In genomic region chr3:150697646-150698045, GRCh38 we compare ENCODE assay signal across 33 cellular contexts. TPM values are rescaled to one million over a fixed set of nuclear protein-coding genes. Genes with fewer than 3 reads are reported as not detected.
DNase-seq lines count a peak whose midpoint lies in the region; ATAC-seq, FAIRE-seq and TF ChIP-seq lines count a peak whose summit lies in the region.
"Had no signal": no experiment of that assay in that cellular context is flagged by ENCODE, and none has a peak within 500 bp of the region (broad histone marks: within the 10 kb centered on the region; RNA-seq: fewer than 3 reads in every experiment).

No MANE protein-coding gene starts in this region.

- H3K9ac ChIP-seq in IMR-90 (ENCODE audit: low read depth, low read length): no peak overlapping the region
- H3K9ac ChIP-seq: parathyroid adenoma had no signal

- no peak overlapping the region for H2AK9ac ChIP-seq in IMR-90 (replicated peaks; ENCODE audit: low read depth, low read length, poor library complexity)

- H3K79me1 ChIP-seq in IMR-90 (ENCODE audit: low read depth in 1 of 2, low read length in 2 of 2): no peaks in the 10 kb centered on the region

- in situ Hi-C loops in IMR-90 (cut with MboI; ENCODE audit: low sequenced_read_pairs): no loop called here

- intact Hi-C loops in IMR-90 (cut with micrococcal nuclease): no loop called here
- intact Hi-C loops in activated naive CD4-positive, alpha-beta T cell treated with anti-CD3 and anti-CD28 coated beads for 36 hours (cut with micrococcal nuclease): no loop called here

- no peak overlapping the region for H4K91ac ChIP-seq in IMR-90 (ENCODE audit: insufficient read depth, low read depth, low read length)

- H2AFZ ChIP-seq in IMR-90 (replicated peaks; ENCODE audit: low read length, poor library complexity): no peak overlapping the region
- H2AFZ ChIP-seq: parathyroid adenoma had no signal

- no peak for TF ChIP-seq POLR2A in IMR-90 (IDR thresholded peaks at IDR 0.05; ENCODE audit: low read depth, low read length)

- H3K4me1 Mint-ChIP-seq in activated naive CD4-positive, alpha-beta T cell treated with anti-CD3 and anti-CD28 coated beads for 36 hours (ENCODE audit: low read depth): peaks cover 13% of the 10 kb centered on the region
- H3K4me1 Mint-ChIP-seq: activated T-helper 17 cell treated with anti-CD3 and anti-CD28 coated beads, Interleukin-2, amount 50 U/mL, for 72 hours; nephron; WTC11 had no signal

- H3K4ac ChIP-seq in IMR-90 (ENCODE audit: low read depth, low read length): no peak overlapping the region

- no peak for FAIRE-seq in bronchial epithelial cell (lab: Jason Lieb, UNC)
- FAIRE-seq: D721Med, islet of Langerhans had no signal

- H3K4me1 ChIP-seq in IMR-90 (ENCODE audit: control insufficient read depth, insufficient read depth, low read length): no peaks in the 10 kb centered on the region
- H3K4me1 ChIP-seq: gastrocnemius medialis, parathyroid adenoma, right atrium auricular region, testis had no signal

- CTCF ChIA-PET in IMR-90 (lab: Yijun Ruan, JAX): no interaction called here
- CTCF ChIA-PET in activated naive CD4-positive, alpha-beta T cell treated with anti-CD3 and anti-CD28 coated beads for 36 hours (lab: Charles Lee): no interaction called here

- no peaks in the 10 kb centered on the region for H3K36me3 Mint-ChIP-seq in activated naive CD4-positive, alpha-beta T cell treated with anti-CD3 and anti-CD28 coated beads for 36 hours (ENCODE audit: low read depth)
- H3K36me3 Mint-ChIP-seq: activated naive CD4-positive, alpha-beta T cell treated with anti-CD3 and anti-CD28 coated beads, Interleukin-2, amount 50 U/mL, for 72 hours; CD14-positive monocyte had no signal

- no peak overlapping the region for H2BK120ac ChIP-seq in IMR-90 (ENCODE audit: low read depth, low read length)

- no peak overlapping the region for H3K4me3 Mint-ChIP-seq in activated naive CD4-positive, alpha-beta T cell treated with anti-CD3 and anti-CD28 coated beads for 36 hours
- H3K4me3 Mint-ChIP-seq: activated T-helper 17 cell treated with anti-CD3 and anti-CD28 coated beads, Interleukin-2, amount 50 U/mL, for 72 hours; CD14-positive monocyte; nephron; WTC11 had no signal

- no peak overlapping the region for H3K27ac Mint-ChIP-seq in activated naive CD4-positive, alpha-beta T cell treated with anti-CD3 and anti-CD28 coated beads for 36 hours
- H3K27ac Mint-ChIP-seq: activated naive CD4-positive, alpha-beta T cell treated with anti-CD3 and anti-CD28 coated beads, Interleukin-2, amount 50 U/mL, for 72 hours; activated T-helper 17 cell treated with anti-CD3 and anti-CD28 coated beads, Interleukin-2, amount 50 U/mL, for 72 hours; nephron; WTC11 had no signal

- H3K27ac ChIP-seq in IMR-90 (ENCODE audit: insufficient read depth, low read length): no peak overlapping the region
- H3K27ac ChIP-seq: gastrocnemius medialis, parathyroid adenoma, right atrium auricular region, testis had no signal

- no peaks in the 10 kb centered on the region for H3K9me1 ChIP-seq in IMR-90 (ENCODE audit: insufficient read depth, low read length)

- H4K20me1 ChIP-seq in IMR-90 (ENCODE audit: insufficient read depth, low read length): no peaks in the 10 kb centered on the region

- H3K27me3 ChIP-seq in IMR-90 (ENCODE audit: control insufficient read depth, insufficient read depth, low read length): no peaks in the 10 kb centered on the region
- H3K27me3 ChIP-seq in bronchial epithelial cell (ENCODE audit: control insufficient read depth, insufficient read depth, low read length): no peaks in the 10 kb centered on the region
- H3K27me3 ChIP-seq: gastrocnemius medialis, right atrium auricular region, testis had no signal

- peaks cover 8% of the 10 kb centered on the region for H3K9me3 Mint-ChIP-seq in activated naive CD4-positive, alpha-beta T cell treated with anti-CD3 and anti-CD28 coated beads for 36 hours
- H3K9me3 Mint-ChIP-seq: activated T-helper 17 cell treated with anti-CD3 and anti-CD28 coated beads, Interleukin-2, amount 50 U/mL, for 72 hours had no signal

- H3K4me3 ChIP-seq in IMR-90 (ENCODE audit: insufficient read depth, low read depth, low read length) (no peak overlapping the region), bronchial epithelial cell (ENCODE audit: low read depth, low read length) (no peak overlapping the region)
- H3K4me3 ChIP-seq: gastrocnemius medialis, mucosa of descending colon, right atrium auricular region, testis had no signal

- BruUV-seq in IMR-90 (replicated peaks; lab: Mats Ljungman, UMichigan): no TSS peak

- H3K14ac ChIP-seq in IMR-90 (replicated peaks; ENCODE audit: low read depth, low read length): no peak overlapping the region

- H3K9me3 ChIP-seq in IMR-90 (ENCODE audit: control insufficient read depth, insufficient read depth, low read length): no peaks in the 10 kb centered on the region
- H3K9me3 ChIP-seq: gastrocnemius medialis, right atrium auricular region, testis had no signal

- no peaks in the 10 kb centered on the region for H3K36me3 ChIP-seq in IMR-90 (ENCODE audit: control insufficient read depth, insufficient read depth, low read length)
- no peaks in the 10 kb centered on the region for H3K36me3 ChIP-seq in bronchial epithelial cell (ENCODE audit: control insufficient read depth, insufficient read depth, low read length)
- H3K36me3 ChIP-seq: gastrocnemius medialis, right atrium auricular region had no signal

- dilution Hi-C loops in IMR-90 (cut with HindIII; ENCODE audit: low sequenced_read_pairs, unreplicated experiment): no loop called here

- no peak overlapping the region for H4K8ac ChIP-seq in IMR-90 (ENCODE audit: low read depth in 2 of 2, low read length in 2 of 2)

- no peaks in the 10 kb centered on the region for H3K27me3 Mint-ChIP-seq in activated naive CD4-positive, alpha-beta T cell treated with anti-CD3 and anti-CD28 coated beads for 36 hours (ENCODE audit: low read depth)
- H3K27me3 Mint-ChIP-seq: activated T-helper 17 cell treated with anti-CD3 and anti-CD28 coated beads, Interleukin-2, amount 50 U/mL, for 72 hours had no signal

- POLR2A ChIA-PET in IMR-90 (lab: Charles Lee; ENCODE audit: unreplicated experiment): no interaction called here

- no peak for TF ChIP-seq RAD21 in IMR-90 (IDR thresholded peaks at IDR 0.05; ENCODE audit: low read length)

- H2AK5ac ChIP-seq in IMR-90 (ENCODE audit: low read depth, low read length): no peak overlapping the region

- ATAC-seq in IMR-90 (ENCODE audit: low read depth) (peak; percentile 37; the same call in 1 of the 2 replicates), GM19463 (IDR thresholded peaks at IDR 0.05; ENCODE audit: unreplicated experiment) (no peak)
- ATAC-seq: activated naive CD4-positive, alpha-beta T cell treated with anti-CD3 and anti-CD28 coated beads, Interleukin-2, amount 50 U/mL, for 72 hours; activated T-helper 17 cell treated with anti-CD3 and anti-CD28 coated beads, Interleukin-2, amount 50 U/mL, for 72 hours; gastrocnemius medialis; left ventricle myocardium superior; mucosa of descending colon; WTC11 had no signal

- H2BK5ac ChIP-seq in IMR-90 (ENCODE audit: low read depth, low read length, poor library complexity, severe bottlenecking): no peak overlapping the region

- TF ChIP-seq CTCF in IMR-90 (conservative IDR thresholded peaks at IDR 0.05; ENCODE audit: low read depth, low read length) (no peak), bronchial epithelial cell (IDR thresholded peaks at IDR 0.05; ENCODE audit: insufficient read depth, low read length, severe bottlenecking) (no peak)

- H3K18ac ChIP-seq in IMR-90 (ENCODE audit: low read depth, low read length): no peak overlapping the region

- H2BK15ac ChIP-seq in IMR-90 (ENCODE audit: low read depth, low read length): no peak overlapping the region

- peak; percentile 79 for DNase-seq in EH (ENCODE audit: low read depth)
- peak; percentile 44 for DNase-seq in IMR-90
- DNase-seq in bronchial epithelial cell (ENCODE audit: low read depth): peak; percentile 6
- peak; percentile 78 for DNase-seq in kidney tubule cell (ENCODE audit: low spot score)
- DNase-seq in activated naive CD4-positive, alpha-beta T cell treated with anti-CD3 and anti-CD28 coated beads for 36 hours: no peak
- DNase-seq in germinal center (ENCODE audit: low spot score): no peak
- DNase-seq in activated T-cell treated with anti-CD3 and anti-CD28 coated beads, Interleukin-2, amount 50 U/mL, for 1 hour: no peak
- DNase-seq: effector CD4-positive, alpha-beta T cell; erythroblast; gastrocnemius medialis; GOT3; left ventricle myocardium superior; mucosa of descending colon; NCI-H1105; NCI-H2029 treated with DMSO at 0.1 percent for 48 hours; NCI-H345; NCI-H774; Right ventricle myocardium superior; stimulated activated CD4-positive, alpha-beta T cell treated with anti-CD3 and anti-CD28 coated beads, Interleukin-4, amount 100 ng/mL, for 1 hour; stimulated activated naive CD4-positive, alpha-beta T cell; T-helper 9 cell; testis had no signal

- H3K23ac ChIP-seq in IMR-90 (ENCODE audit: low read depth, low read length): no peak overlapping the region

- no peak overlapping the region for H3K4me2 ChIP-seq in IMR-90 (ENCODE audit: low read depth, low read length)

- H3K56ac ChIP-seq in IMR-90 (ENCODE audit: extremely low read depth, insufficient read depth, low read length): no peak overlapping the region

- no peak overlapping the region for H4K5ac ChIP-seq in IMR-90 (ENCODE audit: low read depth, low read length)

- no peak overlapping the region for H2BK20ac ChIP-seq in IMR-90 (ENCODE audit: low read depth, low read length)

TF ChIP-seq in IMR-90, 13 proteins besides CTCF, POLR2A, EP300 and RAD21 (continues in another document):
- TF ChIP-seq USF2 (IDR thresholded peaks at IDR 0.05; ENCODE audit: low read depth, low read length) (no peak), MXI1 (IDR thresholded peaks at IDR 0.05; ENCODE audit: borderline replicate concordance, low read depth, low read length) (no peak), BHLHE40 (IDR thresholded peaks at IDR 0.05; ENCODE audit: low read depth, low read length) (no peak), MAZ (IDR thresholded peaks at IDR 0.05; ENCODE audit: borderline replicate concordance, low read depth, low read length) (no peak), RFX5 (IDR thresholded peaks at IDR 0.05; ENCODE audit: low read depth, low read length) (no peak), SMC3 (IDR thresholded peaks at IDR 0.05; ENCODE audit: low read depth, low read length) (no peak)

RNA-seq across cellular contexts. Expression of gene ERICH6, which starts 6.1 kb away (rescaled TPM):
- total RNA-seq in IMR-90 (2012; rRNA removed) (under 0.01 TPM in 1 of 2 replicates, not detected in the other), bronchial epithelial cell (under 0.01 TPM in 1 of 2 replicates, not detected in the other)
- polyA plus RNA-seq in IMR-90 (2012; rRNA removed): not detected in 2 replicates
- polyA plus RNA-seq in IMR-90 (2012; cell fraction: cytosol; rRNA removed): not detected in 2 replicates
- polyA plus RNA-seq in IMR-90 (2012; cell fraction: nucleus; rRNA removed; ENCODE audit: low replicate concordance): 0.03 TPM in 1 of 2 replicates, not detected in the other
- total RNA-seq in activated naive CD4-positive, alpha-beta T cell treated with anti-CD3 and anti-CD28 coated beads for 36 hours: not detected
- total RNA-seq: activated naive CD4-positive, alpha-beta T cell treated with anti-CD3 and anti-CD28 coated beads, Interleukin-2, amount 50 U/mL, for 72 hours; Daoy; gastrocnemius medialis; left ventricle myocardium superior; mucosa of descending colon; right atrium auricular region; Right ventricle myocardium superior had no signal
- polyA plus RNA-seq: CD14-positive monocyte had no signal

Comparison
In these comparisons a context has a peak if more than half of its experiments do, and no peak if none do; other contexts are left out.
1. DNase-seq: peak in EH (single experiment), IMR-90 (single experiment), bronchial epithelial cell (single experiment) and kidney tubule cell (single experiment); none in activated naive CD4-positive, alpha-beta T cell treated with anti-CD3 and anti-CD28 coated beads for 36 hours (single experiment), germinal center (single experiment) and activated T-cell treated with anti-CD3 and anti-CD28 coated beads, Interleukin-2, amount 50 U/mL, for 1 hour (single experiment).